1 cellular context compared by ENCODE assay signal in genomic region chr22:31253949-31254348, GRCh38.
A peak's percentile ranks its signal among the peaks of the same experiment; 100 is the strongest.
TF ChIP-seq lines count a peak whose summit lies in the region.

No MANE protein-coding gene starts in this region.

TF ChIP-seq in H1, 55 proteins besides CTCF, POLR2A, EP300 and RAD21:
- TF ChIP-seq CHD7 (IDR thresholded peaks at IDR 0.05; ENCODE audit: insufficient replicate concordance, low read length): no peak
- TF ChIP-seq SIX5 (IDR thresholded peaks at IDR 0.05; ENCODE audit: low read depth, low read length): no peak
- TF ChIP-seq SRF (IDR thresholded peaks at IDR 0.05; ENCODE audit: low read depth, low read length): peak; percentile 11; the same call in 1 of the 2 replicates
